In genomic region chr13:97289514-97290298, GRCh38 we compare ENCODE assay signal across 22 cellular contexts.
"Had no signal": no experiment of that assay in that cellular context is flagged by ENCODE, and none has a peak within 500 bp of the region (broad histone marks: within the 10 kb centered on the region; RNA-seq: fewer than 3 reads in every experiment).

No MANE protein-coding gene starts in this region.

- H3K36me3 ChIP-seq: colonic mucosa, left ventricle myocardium inferior, suprapubic skin, upper lobe of left lung had no signal

- H3K27me3 Mint-ChIP-seq: memory B cell, T-cell had no signal

- FAIRE-seq: kidney had no signal

- H3K4me3 Mint-ChIP-seq: activated T-helper 1 cell treated with anti-CD3 and anti-CD28 coated beads, Interleukin-12 subunit alpha, Interleukin-12 subunit beta, Interleukin-2, Interleukin-4 antibody, amounts not matched to agents 30 ng/mL and 10 ng/mL and 1 ng/mL, durations not matched to agents 14 hours and 24 hours and 36 hours; memory B cell; natural killer cell; T-cell had no signal

- H3K9me3 ChIP-seq: body of pancreas, colonic mucosa, left ventricle myocardium inferior, mucosa of descending colon, suprapubic skin, upper lobe of left lung had no signal

- H3K9me3 Mint-ChIP-seq: activated T-helper 1 cell treated with anti-CD3 and anti-CD28 coated beads, Interleukin-12 subunit alpha, Interleukin-12 subunit beta, Interleukin-2, Interleukin-4 antibody, amounts not matched to agents 30 ng/mL and 10 ng/mL and 1 ng/mL, durations not matched to agents 14 hours and 24 hours and 36 hours; memory B cell; natural killer cell; T-cell had no signal

- DNase-seq: activated CD4-positive, alpha-beta T cell treated with anti-CD3 and anti-CD28 coated beads, Interleukin-2, amount 50 U/mL, for 4 hours; activated naive CD4-positive, alpha-beta T cell treated with anti-CD3 and anti-CD28 coated beads, Interleukin-2, amount 50 U/mL, for 16 hours; amygdala; body of pancreas; caudate nucleus; colonic mucosa; foreskin fibroblast; hippocampal formation; kidney; left ventricle myocardium inferior; mucosa of descending colon; natural killer cell; retina; stimulated activated CD4-positive, alpha-beta T cell treated with anti-CD3 and anti-CD28 coated beads, Interleukin-15, amount 100 ng/mL, for 24 hours; stimulated activated CD4-positive, alpha-beta T cell treated with anti-CD3 and anti-CD28 coated beads, Interleukin-4, amount 100 ng/mL, for 1 hour; stimulated activated naive CD4-positive, alpha-beta T cell treated with Interleukin-2 at 50 U/mL for 16 hours; T-cell; T1000 had no signal

- H3K4me3 ChIP-seq: body of pancreas, colonic mucosa, left ventricle myocardium inferior, mucosa of descending colon, suprapubic skin, upper lobe of left lung had no signal

- H3K27ac ChIP-seq: body of pancreas, colonic mucosa, left ventricle myocardium inferior, suprapubic skin, upper lobe of left lung had no signal

- ATAC-seq: body of pancreas, mucosa of descending colon, natural killer cell, T-cell had no signal

- H3K27ac Mint-ChIP-seq: memory B cell, natural killer cell had no signal

- H3K36me3 Mint-ChIP-seq: natural killer cell had no signal

- H3K27me3 ChIP-seq: body of pancreas, colonic mucosa, suprapubic skin, upper lobe of left lung had no signal
